Comparison of ENCODE assay signal across 9 cellular contexts in the genomic region with DNA sequence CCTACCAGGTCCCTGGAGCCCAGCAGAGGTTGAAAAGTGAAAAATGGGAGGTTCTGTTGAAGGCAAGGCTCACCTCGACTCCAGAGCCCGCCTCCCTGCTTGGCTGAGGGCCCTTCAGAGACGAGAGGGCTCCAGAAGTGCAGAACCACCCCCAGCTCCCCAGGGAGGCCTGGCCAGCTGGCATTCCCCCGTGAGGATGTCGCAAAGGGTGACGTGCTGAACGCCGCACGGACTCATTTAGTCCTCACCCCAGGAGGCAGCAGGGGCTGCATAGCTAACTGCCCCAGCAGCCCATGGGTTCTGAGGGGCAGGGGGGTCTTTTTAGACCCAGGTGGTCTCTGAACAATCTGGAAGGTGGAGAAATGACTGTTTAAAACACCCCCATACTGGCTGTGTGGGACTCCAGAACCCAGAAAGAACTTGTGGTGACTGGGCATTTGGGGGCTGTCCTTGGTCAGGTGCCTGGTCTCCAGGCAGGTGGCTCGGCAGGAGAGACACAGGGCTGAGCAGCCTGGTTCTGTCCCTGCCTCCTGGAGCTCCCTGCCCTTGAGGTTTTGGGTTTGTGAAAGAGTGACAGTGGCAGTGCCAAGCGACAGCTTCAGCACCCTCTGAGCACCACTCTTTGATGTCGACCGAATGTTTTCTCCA. TPM values are rescaled to one million over a fixed set of nuclear protein-coding genes. Genes with fewer than 3 reads are reported as not detected.
DNase-seq lines count a peak whose midpoint lies in the region; ATAC-seq and TF ChIP-seq lines count a peak whose summit lies in the region.
"Had no signal": no experiment of that assay in that cellular context is flagged by ENCODE, and none has a peak within 500 bp of the region (broad histone marks: within the 10 kb centered on the region; RNA-seq: fewer than 3 reads in every experiment).

No MANE protein-coding gene starts in this region.

- intact Hi-C loops in activated T-helper 2 cell treated with anti-CD3 and anti-CD28 coated beads, Interferon-gamma antibody, Interleukin-2, Interleukin-4, amounts not matched to agents 10 μg/mL and 5 μg/mL and 100 μg/mL, durations not matched to agents 14 hours and 24 hours and 36 hours (cut with micrococcal nuclease), result no loop called here

- 0 out of 2 replicates have a peak overlapping the region, but pooled peaks have one; percentile 30 for H3K27ac ChIP-seq in 22Rv1
- H3K27ac ChIP-seq in caudate nucleus (ENCODE audit: low read depth, low read length), result no peak overlapping the region

- no peaks in the 10 kb centered on the region for H3K9me3 Mint-ChIP-seq in IgD-negative memory B cell
- no peaks in the 10 kb centered on the region for H3K9me3 Mint-ChIP-seq in activated T-helper 2 cell treated with anti-CD3 and anti-CD28 coated beads, Interferon-gamma antibody, Interleukin-2, Interleukin-4, amounts not matched to agents 10 μg/mL and 5 μg/mL and 100 μg/mL, durations not matched to agents 14 hours and 24 hours and 36 hours

- DNase-seq in choroid plexus epithelial cell (ENCODE audit: low read depth) (peak; percentile 47), caudate nucleus (lab: John Stamatoyannopoulos, UW) (no peak), DMS53 (lab: John Stamatoyannopoulos, UW) (no peak)
- DNase-seq in activated T-helper 2 cell treated with anti-CD3 and anti-CD28 coated beads, Interferon-gamma antibody, Interleukin-2, Interleukin-4, amounts not matched to agents 10 μg/mL and 5 μg/mL and 100 μg/mL, durations not matched to agents 14 hours and 24 hours and 36 hours (ENCODE audit: low spot score), result no peak
- DNase-seq: activated CD4-positive, alpha-beta T cell treated with anti-CD3 and anti-CD28 coated beads, Interleukin-2, amount 50 U/mL, for 4 hours had no signal

- ATAC-seq in GM19397 (IDR thresholded peaks at IDR 0.05; ENCODE audit: unreplicated experiment) (peak; percentile 75), GM21515 (IDR thresholded peaks at IDR 0.05; ENCODE audit: unreplicated experiment) (no peak)

- no peak overlapping the region for H3K4me3 ChIP-seq in choroid plexus epithelial cell (ENCODE audit: low read depth, low read length)

- H3K36me3 Mint-ChIP-seq in IgD-negative memory B cell, result peaks cover 4% of the 10 kb centered on the region
- H3K36me3 Mint-ChIP-seq in activated T-helper 2 cell treated with anti-CD3 and anti-CD28 coated beads, Interferon-gamma antibody, Interleukin-2, Interleukin-4, amounts not matched to agents 10 μg/mL and 5 μg/mL and 100 μg/mL, durations not matched to agents 14 hours and 24 hours and 36 hours (ENCODE audit: low read depth), result peaks cover 38% of the 10 kb centered on the region

- H3K4me3 Mint-ChIP-seq in IgD-negative memory B cell, result peak overlapping the region in 2 of 4 donors; percentile 33 to 73
- H3K4me3 Mint-ChIP-seq in activated T-helper 2 cell treated with anti-CD3 and anti-CD28 coated beads, Interferon-gamma antibody, Interleukin-2, Interleukin-4, amounts not matched to agents 10 μg/mL and 5 μg/mL and 100 μg/mL, durations not matched to agents 14 hours and 24 hours and 36 hours (ENCODE audit: low read depth), result no peak overlapping the region

- no peak for TF ChIP-seq CTCF in 22Rv1 (IDR thresholded peaks at IDR 0.05)
- TF ChIP-seq CTCF in choroid plexus epithelial cell (conservative IDR thresholded peaks at IDR 0.05; ENCODE audit: low read depth, low read length), result no peak

- H3K27me3 Mint-ChIP-seq in IgD-negative memory B cell, result no peaks in the 10 kb centered on the region
- H3K27me3 Mint-ChIP-seq in activated T-helper 2 cell treated with anti-CD3 and anti-CD28 coated beads, Interferon-gamma antibody, Interleukin-2, Interleukin-4, amounts not matched to agents 10 μg/mL and 5 μg/mL and 100 μg/mL, durations not matched to agents 14 hours and 24 hours and 36 hours (ENCODE audit: low read depth), result no peaks in the 10 kb centered on the region

- H3K27ac Mint-ChIP-seq in IgD-negative memory B cell, result peak overlapping the region; percentile 88 to 91 (median 89)
- H3K27ac Mint-ChIP-seq in activated T-helper 2 cell treated with anti-CD3 and anti-CD28 coated beads, Interferon-gamma antibody, Interleukin-2, Interleukin-4, amounts not matched to agents 10 μg/mL and 5 μg/mL and 100 μg/mL, durations not matched to agents 14 hours and 24 hours and 36 hours, result no peak overlapping the region

- H3K4me1 Mint-ChIP-seq in IgD-negative memory B cell, result peaks cover 12 to 15% (median 14%) of the 10 kb centered on the region in 3 donors
- no peaks in the 10 kb centered on the region for H3K4me1 Mint-ChIP-seq in activated T-helper 2 cell treated with anti-CD3 and anti-CD28 coated beads, Interferon-gamma antibody, Interleukin-2, Interleukin-4, amounts not matched to agents 10 μg/mL and 5 μg/mL and 100 μg/mL, durations not matched to agents 14 hours and 24 hours and 36 hours (ENCODE audit: low read depth)

RNA-seq across cellular contexts. Expression of a gene that starts 32.0 kb away (rescaled TPM):
- 24.9 TPM for polyA plus RNA-seq in IgD-negative memory B cell
- total RNA-seq in activated T-helper 2 cell treated with anti-CD3 and anti-CD28 coated beads, Interferon-gamma antibody, Interleukin-2, Interleukin-4, amounts not matched to agents 10 μg/mL and 5 μg/mL and 100 μg/mL, durations not matched to agents 14 hours and 24 hours and 36 hours, result 67.2 and 68.4 TPM in 2 replicates
